Comparison of ENCODE assay signal across 16 cellular contexts in genomic region chr5:139592289-139592688, GRCh38. TPM values are rescaled to one million over a fixed set of nuclear protein-coding genes. Genes with fewer than 3 reads are reported as not detected.
DNase-seq lines count a peak whose midpoint lies in the region; ATAC-seq, FAIRE-seq and TF ChIP-seq lines count a peak whose summit lies in the region.
"Had no signal": no experiment of that assay in that cellular context is flagged by ENCODE, and none has a peak within 500 bp of the region (broad histone marks: within the 10 kb centered on the region; RNA-seq: fewer than 3 reads in every experiment).

No MANE protein-coding gene starts in this region.

- no peak overlapping the region for H3K4me3 ChIP-seq in DOHH2 (ENCODE audit: low read length)

- peaks cover 3% of the 10 kb centered on the region; the same call in 1 of the 2 replicates for H3F3A ChIP-seq in DOHH2 (ENCODE audit: control insufficient read depth, insufficient read depth)

- peaks cover 7% of the 10 kb centered on the region for H4K20me1 ChIP-seq in DOHH2 (ENCODE audit: control insufficient read depth, insufficient read depth, low read depth, low read length)

- H3K4me2 ChIP-seq in DOHH2 (ENCODE audit: low read length) = peak overlapping the region; percentile 5; the same call in 1 of the 2 replicates

- no peaks in the 10 kb centered on the region for H3K9me3 ChIP-seq in DOHH2 (ENCODE audit: control insufficient read depth, insufficient read depth, low read length)

- H3K27ac Mint-ChIP-seq in activated B cell treated with CpG ODN at 0.5 μM for 24 hours = peak overlapping the region; percentile 79
- H3K27ac Mint-ChIP-seq: activated T-helper 17 cell treated with anti-CD3 and anti-CD28 coated beads, Interleukin-2, amount 50 U/mL, for 72 hours had no signal

- no peaks in the 10 kb centered on the region for H3K9me2 ChIP-seq in DOHH2 (replicated peaks; ENCODE audit: control insufficient read depth, low read length)

- no peaks in the 10 kb centered on the region for H3K27me3 ChIP-seq in DOHH2 (ENCODE audit: control insufficient read depth, low read length)
- H3K27me3 ChIP-seq: brain microvascular endothelial cell had no signal

- CTCF ChIA-PET in activated B cell treated with CpG ODN at 0.5 μM for 24 hours (lab: Charles Lee) = no interaction called here

- no peak for FAIRE-seq in urothelium cell line (lab: Jason Lieb, UNC)
- FAIRE-seq: kidney had no signal

- DNase-seq in activated B cell treated with CpG ODN at 0.5 μM for 24 hours (no peak), dermis blood vessel endothelial cell (no peak), urothelium cell line (ENCODE audit: low spot score) (no peak), A172 (ENCODE audit: low spot score) (no peak), NOMO-1 treated with dmso at 0.1 percent for 144 hours (lab: John Stamatoyannopoulos, UW; ENCODE audit: unreplicated experiment) (no peak)
- DNase-seq: activated CD4-positive, CD25-positive, alpha-beta regulatory T cell treated with anti-CD3 and anti-CD28 coated beads, Interleukin-2, amount 50 U/mL, for 72 hours; brain microvascular endothelial cell; kidney; right cardiac atrium; stimulated activated CD4-positive, alpha-beta T cell treated with anti-CD3 and anti-CD28 coated beads, Interleukin-2, amount 100 ng/mL, for 48 hours; stimulated activated naive CD4-positive, alpha-beta T cell had no signal

- TF ChIP-seq CTCF in 22Rv1 (IDR thresholded peaks at IDR 0.05) (no peak), DOHH2 (IDR thresholded peaks at IDR 0.05; ENCODE audit: low read depth, low read length, poor library complexity, severe bottlenecking) (no peak), activated B cell treated with CpG ODN at 0.5 μM for 24 hours (IDR thresholded peaks at IDR 0.05) (no peak)

- H3K36me3 ChIP-seq in DOHH2 (ENCODE audit: control insufficient read depth, low read length) = peaks cover 40% of the 10 kb centered on the region
- H3K36me3 ChIP-seq: brain microvascular endothelial cell had no signal

- H3K27ac ChIP-seq in 22Rv1 (0 out of 2 replicates have a peak overlapping the region, but pooled peaks have one; percentile 12), DOHH2 (ENCODE audit: low read depth, low read length) (no peak overlapping the region)
- H3K27ac ChIP-seq: brain microvascular endothelial cell, C4-2B had no signal

- no peaks in the 10 kb centered on the region for H3K9me3 Mint-ChIP-seq in activated B cell treated with CpG ODN at 0.5 μM for 24 hours
- H3K9me3 Mint-ChIP-seq: activated T-helper 17 cell treated with anti-CD3 and anti-CD28 coated beads, Interleukin-2, amount 50 U/mL, for 72 hours had no signal

- ATAC-seq in HG02763 (IDR thresholded peaks at IDR 0.05; ENCODE audit: unreplicated experiment) (peak; percentile 54), activated B cell treated with CpG ODN at 0.5 μM for 24 hours (ENCODE audit: low read depth) (peak; percentile 71)
- ATAC-seq: activated T-helper 17 cell treated with anti-CD3 and anti-CD28 coated beads, Interleukin-2, amount 50 U/mL, for 72 hours; right cardiac atrium had no signal

- peaks cover 29% of the 10 kb centered on the region for H3K36me3 Mint-ChIP-seq in activated B cell treated with CpG ODN at 0.5 μM for 24 hours (ENCODE audit: low read depth)

- intact Hi-C loops in activated B cell treated with CpG ODN at 0.5 μM for 24 hours (cut with micrococcal nuclease) = loop anchor here (2.0 kb wide), 1 partner anchor 17 kb away; no protein-coding TSS in a partner anchor

- peaks cover 74% of the 10 kb centered on the region for H3K4me1 Mint-ChIP-seq in activated B cell treated with CpG ODN at 0.5 μM for 24 hours

- H3K79me2 ChIP-seq in DOHH2 (ENCODE audit: control insufficient read depth, low read length) = peaks cover 100% of the 10 kb centered on the region

- POLR2A ChIA-PET in activated B cell treated with CpG ODN at 0.5 μM for 24 hours (lab: Charles Lee) = interaction anchor here (0.5 to 2.2 kb wide), 11 partner anchors 16 to 203 kb away, joined by 3 to 11 read pairs (median 5); partner anchors contain the start of gene UBE2D2

- peaks cover 78% of the 10 kb centered on the region for H3K4me1 ChIP-seq in DOHH2 (ENCODE audit: control insufficient read depth, low read length)

- H3K27me3 Mint-ChIP-seq in activated B cell treated with CpG ODN at 0.5 μM for 24 hours = no peaks in the 10 kb centered on the region
- H3K27me3 Mint-ChIP-seq: activated T-helper 17 cell treated with anti-CD3 and anti-CD28 coated beads, Interleukin-2, amount 50 U/mL, for 72 hours had no signal

- H3K4me3 Mint-ChIP-seq in activated B cell treated with CpG ODN at 0.5 μM for 24 hours = peak overlapping the region; percentile 35
- H3K4me3 Mint-ChIP-seq: activated T-helper 17 cell treated with anti-CD3 and anti-CD28 coated beads, Interleukin-2, amount 50 U/mL, for 72 hours had no signal

RNA-seq across cellular contexts. Expression of gene UBE2D2, which starts 31.1 kb away (rescaled TPM):
- total RNA-seq in activated B cell treated with CpG ODN at 0.5 μM for 24 hours (152 and 172 TPM in 2 replicates), dermis blood vessel endothelial cell (68.5 and 71.6 TPM in 2 replicates)
- total RNA-seq in A172 (2014; rRNA removed; shearing (Covaris generic)) = 120 and 131 TPM in 2 replicates

RNA-seq across cellular contexts. Expression of gene CXXC5, which starts 55.9 kb away (rescaled TPM):
- total RNA-seq in activated B cell treated with CpG ODN at 0.5 μM for 24 hours = 94.9 and 115 TPM in 2 replicates
- 29.6 and 36.1 TPM in 2 replicates for total RNA-seq in dermis blood vessel endothelial cell
- total RNA-seq in A172 (2014; rRNA removed; shearing (Covaris generic)) = 162 and 189 TPM in 2 replicates
